10 cellular contexts compared by ENCODE assay signal in the genomic region with DNA sequence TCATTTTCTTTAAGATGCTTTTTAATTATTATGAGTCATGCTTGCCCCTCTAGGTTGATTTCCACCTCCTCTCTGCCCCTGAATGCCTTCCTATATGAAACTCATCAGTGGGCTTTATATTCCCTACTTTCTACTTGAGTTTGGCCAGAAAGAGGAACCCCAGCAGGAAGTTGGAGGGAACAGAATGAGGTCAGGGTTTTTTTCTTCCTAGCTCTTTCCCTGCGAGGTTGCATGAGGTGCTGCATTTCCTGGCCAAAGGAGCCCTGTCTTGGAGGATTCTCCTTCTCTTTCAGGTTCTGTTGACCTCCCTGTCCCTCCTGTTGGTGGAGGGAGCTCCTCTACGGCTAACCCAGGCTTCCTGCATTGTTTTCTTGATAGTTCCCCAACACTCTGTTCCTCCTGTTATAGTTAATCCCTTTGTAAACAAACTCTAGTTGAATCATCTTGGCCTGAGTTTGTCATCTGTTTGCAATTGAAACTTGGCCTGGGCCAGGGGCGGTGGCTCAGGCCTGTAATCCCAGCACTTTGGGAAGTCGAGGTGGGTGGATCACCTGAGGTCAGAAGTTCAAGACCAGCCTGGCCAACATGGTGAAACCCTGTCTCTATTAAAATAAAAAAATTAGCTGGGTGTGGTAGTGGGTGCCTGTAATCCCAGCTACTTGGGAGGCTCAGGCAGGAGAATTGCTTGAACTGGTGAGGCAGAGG. TPM values are rescaled to one million over a fixed set of nuclear protein-coding genes. Genes with fewer than 3 reads are reported as not detected.
DNase-seq lines count a peak whose midpoint lies in the region; ATAC-seq and TF ChIP-seq lines count a peak whose summit lies in the region.
"Had no signal": no experiment of that assay in that cellular context is flagged by ENCODE, and none has a peak within 500 bp of the region (broad histone marks: within the 10 kb centered on the region; RNA-seq: fewer than 3 reads in every experiment).

No MANE protein-coding gene starts in this region.

- H3K27me3 Mint-ChIP-seq in activated naive CD4-positive, alpha-beta T cell treated with anti-CD3 and anti-CD28 coated beads for 36 hours (ENCODE audit: low read depth) = no peaks in the 10 kb centered on the region

- H3K27ac Mint-ChIP-seq in activated naive CD4-positive, alpha-beta T cell treated with anti-CD3 and anti-CD28 coated beads for 36 hours = no peak overlapping the region

- no peak overlapping the region for H3K4me3 ChIP-seq in mucosa of descending colon

- TF ChIP-seq CTCF in mucosa of descending colon (IDR thresholded peaks at IDR 0.05) = no peak

- peaks cover 3% of the 10 kb centered on the region for H3K36me3 Mint-ChIP-seq in activated naive CD4-positive, alpha-beta T cell treated with anti-CD3 and anti-CD28 coated beads for 36 hours (ENCODE audit: low read depth)

- H3K4me1 Mint-ChIP-seq in activated naive CD4-positive, alpha-beta T cell treated with anti-CD3 and anti-CD28 coated beads for 36 hours (ENCODE audit: low read depth) = peaks cover 8% of the 10 kb centered on the region

- H3K36me3 ChIP-seq in mucosa of descending colon (ENCODE audit: low read depth) = no peaks in the 10 kb centered on the region

- H3K4me3 Mint-ChIP-seq in activated naive CD4-positive, alpha-beta T cell treated with anti-CD3 and anti-CD28 coated beads for 36 hours = no peak overlapping the region

- peaks cover 7% of the 10 kb centered on the region for H3K9me3 Mint-ChIP-seq in activated naive CD4-positive, alpha-beta T cell treated with anti-CD3 and anti-CD28 coated beads for 36 hours

- ATAC-seq in mucosa of descending colon (peak; percentile 85), GM18861 (IDR thresholded peaks at IDR 0.05; ENCODE audit: unreplicated experiment) (no peak), GM21447 (IDR thresholded peaks at IDR 0.05; ENCODE audit: unreplicated experiment) (no peak), GM21717 (IDR thresholded peaks at IDR 0.05; ENCODE audit: unreplicated experiment) (no peak)

- DNase-seq in Daoy (ENCODE audit: low read depth) (peak; percentile 63), Kasumi-1 (lab: John Stamatoyannopoulos, UW) (peak; percentile 9 to 12), amniotic epithelial cell (ENCODE audit: low read depth) (peak; percentile 8), mucosa of descending colon (peak; percentile 31 to 52 (median 46))
- DNase-seq in activated naive CD4-positive, alpha-beta T cell treated with anti-CD3 and anti-CD28 coated beads for 36 hours = no peak
- DNase-seq: NCI-H1092 had no signal

- H3K9me3 ChIP-seq in mucosa of descending colon = no peaks in the 10 kb centered on the region

- intact Hi-C loops in mucosa of descending colon (cut with DNase I, micrococcal nuclease) = no loop called here
- intact Hi-C loops in activated naive CD4-positive, alpha-beta T cell treated with anti-CD3 and anti-CD28 coated beads for 36 hours (cut with micrococcal nuclease) = no loop called here

- H3K4me1 ChIP-seq in mucosa of descending colon (ENCODE audit: low read depth) = no peaks in the 10 kb centered on the region

- CTCF ChIA-PET in activated naive CD4-positive, alpha-beta T cell treated with anti-CD3 and anti-CD28 coated beads for 36 hours (lab: Charles Lee) = no interaction called here

RNA-seq across cellular contexts. Expression of a gene that starts 15.3 kb away (rescaled TPM):
- total RNA-seq in Daoy (2014; rRNA removed; shearing (Covaris generic)) = not detected in 2 replicates
- total RNA-seq in mucosa of descending colon = not detected
- total RNA-seq in activated naive CD4-positive, alpha-beta T cell treated with anti-CD3 and anti-CD28 coated beads for 36 hours = not detected
- total RNA-seq: pulmonary artery endothelial cell had no signal

RNA-seq across cellular contexts. Expression of a gene that starts 52.2 kb away (rescaled TPM):
- 85.0 and 86.1 TPM in 2 replicates for total RNA-seq in Daoy (2014; rRNA removed; shearing (Covaris generic))
- 10 to 100 TPM; 70.6 to 77.8 (median 73.0) TPM for total RNA-seq in mucosa of descending colon
- 10 to 100 TPM; 44.1 to 48.4 TPM for total RNA-seq in activated naive CD4-positive, alpha-beta T cell treated with anti-CD3 and anti-CD28 coated beads for 36 hours
